Comparison of ENCODE assay signal across 8 cellular contexts in genomic region chr17:75832164-75832651, GRCh38. TPM values are rescaled to one million over a fixed set of nuclear protein-coding genes. Genes with fewer than 3 reads are reported as not detected.
DNase-seq lines count a peak whose midpoint lies in the region; ATAC-seq and TF ChIP-seq lines count a peak whose summit lies in the region.

No MANE protein-coding gene starts in this region.

- H3K4me3 ChIP-seq in Peyer's patch, result peak overlapping the region in 1 of 4 donors; percentile 9

- H3K27me3 ChIP-seq in Peyer's patch, result no peaks in the 10 kb centered on the region

- peaks cover 0 to 30% (median 6%) of the 10 kb centered on the region in 4 donors for H3K4me1 ChIP-seq in Peyer's patch

- H3K36me3 ChIP-seq in Peyer's patch, result peaks cover 0 to 18% (median 0%) of the 10 kb centered on the region in 3 donors

- no peaks in the 10 kb centered on the region for H3K9me3 ChIP-seq in Peyer's patch

- ATAC-seq in HG02798 (IDR thresholded peaks at IDR 0.05; ENCODE audit: poor library complexity, unreplicated experiment), result no peak
- no peak for ATAC-seq in HG02678 (IDR thresholded peaks at IDR 0.05; ENCODE audit: unreplicated experiment)

- peak; percentile 85 for DNase-seq in Daoy (ENCODE audit: low read depth)
- peak in 2 of 3 donors; percentile 46 to 77 for DNase-seq in Peyer's patch
- DNase-seq in central memory CD4-positive, alpha-beta T cell, result peak; percentile 66
- DNase-seq in myocyte (ENCODE audit: low read depth), result peak; percentile 61
- no peak for DNase-seq in NCI-H1694 (lab: John Stamatoyannopoulos, UW)
- no peak for DNase-seq in DMS53 treated with DMSO at 0.1 percent for 48 hours (lab: John Stamatoyannopoulos, UW; ENCODE audit: unreplicated experiment)

- TF ChIP-seq POLR2A in Peyer's patch (IDR thresholded peaks at IDR 0.05), result peak in 1 of 2 donors; percentile 30

- TF ChIP-seq CTCF in Peyer's patch (IDR thresholded peaks at IDR 0.05), result no peak

- peak overlapping the region; percentile 67 to 83 (median 72) for H3K27ac ChIP-seq in Peyer's patch

RNA-seq across cellular contexts. Expression of gene UNC13D, which starts 12.0 kb away (rescaled TPM):
- total RNA-seq in Daoy (2014; rRNA removed; shearing (Covaris generic)), result 0.06 and 0.86 TPM in 2 replicates
- total RNA-seq in Peyer's patch, result 10 to 100 TPM in 3 of 4 donors, 1 to 10 TPM in 1; 8.4 to 45.4 (median 22.2) TPM
- 0.68 and 1.9 TPM in 2 replicates for total RNA-seq in myocyte
- polyA plus RNA-seq in myocyte (2012), result 1.2 TPM

RNA-seq across cellular contexts. Expression of gene WBP2, which starts 22.9 kb away (rescaled TPM):
- total RNA-seq in Daoy (2014; rRNA removed; shearing (Covaris generic)), result 17.8 and 21.8 TPM in 2 replicates
- total RNA-seq in Peyer's patch, result 10 to 100 TPM; 45.4 to 61.4 (median 53.7) TPM
- total RNA-seq in myocyte, result 47.5 and 60.3 TPM in 2 replicates
- polyA plus RNA-seq in myocyte (2012), result 144 TPM

RNA-seq across cellular contexts. Expression of gene TRIM47, which starts 46.2 kb away (rescaled TPM):
- total RNA-seq in Daoy (2014; rRNA removed; shearing (Covaris generic)), result 14.4 and 15.2 TPM in 2 replicates
- total RNA-seq in Peyer's patch, result 10 to 100 TPM; 16.5 to 61.4 (median 45.7) TPM
- total RNA-seq in myocyte, result 7.2 and 8.8 TPM in 2 replicates
- 2.7 TPM for polyA plus RNA-seq in myocyte (2012)

RNA-seq across cellular contexts. Expression of gene UNK, which starts 47.6 kb away (rescaled TPM):
- total RNA-seq in Daoy (2014; rRNA removed; shearing (Covaris generic)), result 36.8 and 40.6 TPM in 2 replicates
- total RNA-seq in Peyer's patch, result 100 to 1,000 TPM in 1 of 4 donors, 10 to 100 TPM in 3; 18.9 to 108 (median 30.6) TPM
- 12.7 and 23.6 TPM in 2 replicates for total RNA-seq in myocyte
- 17.6 TPM for polyA plus RNA-seq in myocyte (2012)

Comparison
In these comparisons a context has a peak if more than half of its experiments do, and no peak if none do; other contexts are left out.
1. DNase-seq: peak in Daoy (single experiment), Peyer's patch (2 of 3), central memory CD4-positive, alpha-beta T cell (single experiment) and myocyte (single experiment); none in NCI-H1694 (single experiment) and DMS53 treated with DMSO at 0.1 percent for 48 hours (single experiment).